10 cellular contexts compared by ENCODE assay signal in genomic region chr9:120886490-120886967, GRCh38. TPM values are rescaled to one million over a fixed set of nuclear protein-coding genes. Genes with fewer than 3 reads are reported as not detected.
DNase-seq lines count a peak whose midpoint lies in the region; ATAC-seq, FAIRE-seq and TF ChIP-seq lines count a peak whose summit lies in the region.
"Had no signal": no experiment of that assay in that cellular context is flagged by ENCODE, and none has a peak within 500 bp of the region (broad histone marks: within the 10 kb centered on the region; RNA-seq: fewer than 3 reads in every experiment).

No MANE protein-coding gene starts in this region.

- no peaks in the 10 kb centered on the region for H3K9me3 Mint-ChIP-seq in activated T-helper 2 cell treated with anti-CD3 and anti-CD28 coated beads, Interferon-gamma antibody, Interleukin-2, Interleukin-4, amounts not matched to agents 10 μg/mL and 5 μg/mL and 100 μg/mL, durations not matched to agents 14 hours and 24 hours and 36 hours
- H3K9me3 Mint-ChIP-seq in CD8-positive, alpha-beta memory T cell = no peaks in the 10 kb centered on the region

- no peaks in the 10 kb centered on the region for H3K36me3 ChIP-seq in CD8-positive, alpha-beta memory T cell (ENCODE audit: insufficient read depth, low read length)

- no peak for TF ChIP-seq POLR2A in H54 (IDR thresholded peaks at IDR 0.05; ENCODE audit: low read depth, low read length)

- H3K4me3 ChIP-seq in CD8-positive, alpha-beta memory T cell (ENCODE audit: low read length) = no peak overlapping the region

- POLR2A ChIA-PET in CD8-positive, alpha-beta memory T cell (lab: Charles Lee) = interaction anchor here (0.7 to 1.4 kb wide), 4 partner anchors 9 to 45 kb away, joined by 3 to 4 read pairs (median 3); partner anchors contain the start of gene PHF19

- H3K4me1 ChIP-seq in CD8-positive, alpha-beta memory T cell (ENCODE audit: insufficient read depth, low read length) = peaks cover 66% of the 10 kb centered on the region

- no peaks in the 10 kb centered on the region for H3K27me3 ChIP-seq in CD8-positive, alpha-beta memory T cell (ENCODE audit: insufficient read depth, low read length, poor library complexity, severe bottlenecking)

- H3K27ac ChIP-seq in CD8-positive, alpha-beta memory T cell (ENCODE audit: low read depth, low read length) = no peak overlapping the region

- DNase-seq in AG08395 (ENCODE audit: low spot score) (peak; percentile 89), H54 (ENCODE audit: insufficient read length, low spot score) (peak; percentile 96), iris pigment epithelial cell (ENCODE audit: low read depth) (peak; percentile 23), NCI-H1048 (lab: John Stamatoyannopoulos, UW) (no peak), GM20000 (ENCODE audit: low spot score) (no peak)
- DNase-seq in activated T-helper 2 cell treated with anti-CD3 and anti-CD28 coated beads, Interferon-gamma antibody, Interleukin-2, Interleukin-4, amounts not matched to agents 10 μg/mL and 5 μg/mL and 100 μg/mL, durations not matched to agents 14 hours and 24 hours and 36 hours (ENCODE audit: low spot score) = no peak
- no peak for DNase-seq in CD8-positive, alpha-beta memory T cell
- DNase-seq: kidney, NCI-H1092 treated with DMSO at 0.1 percent for 48 hours had no signal

- ATAC-seq in HG02840 (IDR thresholded peaks at IDR 0.05; ENCODE audit: low FRiP score, unreplicated experiment) = no peak

- H3K27ac Mint-ChIP-seq in activated T-helper 2 cell treated with anti-CD3 and anti-CD28 coated beads, Interferon-gamma antibody, Interleukin-2, Interleukin-4, amounts not matched to agents 10 μg/mL and 5 μg/mL and 100 μg/mL, durations not matched to agents 14 hours and 24 hours and 36 hours = peak overlapping the region; percentile 72
- H3K27ac Mint-ChIP-seq in CD8-positive, alpha-beta memory T cell = peak overlapping the region in 2 of 8 donors; percentile 71 to 88

- H3K4me1 Mint-ChIP-seq in activated T-helper 2 cell treated with anti-CD3 and anti-CD28 coated beads, Interferon-gamma antibody, Interleukin-2, Interleukin-4, amounts not matched to agents 10 μg/mL and 5 μg/mL and 100 μg/mL, durations not matched to agents 14 hours and 24 hours and 36 hours (ENCODE audit: low read depth) = peaks cover 67% of the 10 kb centered on the region
- H3K4me1 Mint-ChIP-seq in CD8-positive, alpha-beta memory T cell = peaks cover 48 to 69% (median 60%) of the 10 kb centered on the region in 3 donors

- no peaks in the 10 kb centered on the region for H3K27me3 Mint-ChIP-seq in activated T-helper 2 cell treated with anti-CD3 and anti-CD28 coated beads, Interferon-gamma antibody, Interleukin-2, Interleukin-4, amounts not matched to agents 10 μg/mL and 5 μg/mL and 100 μg/mL, durations not matched to agents 14 hours and 24 hours and 36 hours (ENCODE audit: low read depth)
- H3K27me3 Mint-ChIP-seq in CD8-positive, alpha-beta memory T cell = no peaks in the 10 kb centered on the region

- FAIRE-seq in H54 (lab: Jason Lieb, UNC) = peak; percentile 99
- FAIRE-seq: kidney had no signal

- no peak for TF ChIP-seq CTCF in GM20000 (IDR thresholded peaks at IDR 0.05; ENCODE audit: extremely low read depth, missing control alignments)

- H3K9me3 ChIP-seq in CD8-positive, alpha-beta memory T cell (ENCODE audit: low read length) = no peaks in the 10 kb centered on the region

- intact Hi-C loops in activated T-helper 2 cell treated with anti-CD3 and anti-CD28 coated beads, Interferon-gamma antibody, Interleukin-2, Interleukin-4, amounts not matched to agents 10 μg/mL and 5 μg/mL and 100 μg/mL, durations not matched to agents 14 hours and 24 hours and 36 hours (cut with micrococcal nuclease) = no loop called here

- H3K4me3 Mint-ChIP-seq in activated T-helper 2 cell treated with anti-CD3 and anti-CD28 coated beads, Interferon-gamma antibody, Interleukin-2, Interleukin-4, amounts not matched to agents 10 μg/mL and 5 μg/mL and 100 μg/mL, durations not matched to agents 14 hours and 24 hours and 36 hours (ENCODE audit: low read depth) = no peak overlapping the region
- no peak overlapping the region for H3K4me3 Mint-ChIP-seq in CD8-positive, alpha-beta memory T cell

- peaks cover 53% of the 10 kb centered on the region for H3K36me3 Mint-ChIP-seq in activated T-helper 2 cell treated with anti-CD3 and anti-CD28 coated beads, Interferon-gamma antibody, Interleukin-2, Interleukin-4, amounts not matched to agents 10 μg/mL and 5 μg/mL and 100 μg/mL, durations not matched to agents 14 hours and 24 hours and 36 hours (ENCODE audit: low read depth)
- peaks cover 0 to 4% (median 0%) of the 10 kb centered on the region in 3 donors for H3K36me3 Mint-ChIP-seq in CD8-positive, alpha-beta memory T cell

- CTCF ChIA-PET in CD8-positive, alpha-beta memory T cell (lab: Charles Lee) = interaction anchor here (1.1 to 2.6 kb wide), 5 partner anchors 9 to 50 kb away, joined by 3 to 9 read pairs (median 7); no protein-coding TSS in a partner anchor

RNA-seq across cellular contexts. Expression of gene PHF19, which starts 9.5 kb away (rescaled TPM):
- total RNA-seq in activated T-helper 2 cell treated with anti-CD3 and anti-CD28 coated beads, Interferon-gamma antibody, Interleukin-2, Interleukin-4, amounts not matched to agents 10 μg/mL and 5 μg/mL and 100 μg/mL, durations not matched to agents 14 hours and 24 hours and 36 hours = 167 and 170 TPM in 2 replicates
- total RNA-seq in CD8-positive, alpha-beta memory T cell = 100 to 1,000 TPM; 206 to 214 TPM
- polyA plus RNA-seq in CD8-positive, alpha-beta memory T cell = 8.3 TPM

RNA-seq across cellular contexts. Expression of gene TRAF1, which starts 40.1 kb away (rescaled TPM):
- 164 TPM in 2 replicates for total RNA-seq in activated T-helper 2 cell treated with anti-CD3 and anti-CD28 coated beads, Interferon-gamma antibody, Interleukin-2, Interleukin-4, amounts not matched to agents 10 μg/mL and 5 μg/mL and 100 μg/mL, durations not matched to agents 14 hours and 24 hours and 36 hours
- 100 to 1,000 TPM; 316 to 322 TPM for total RNA-seq in CD8-positive, alpha-beta memory T cell
- 12.1 TPM for polyA plus RNA-seq in CD8-positive, alpha-beta memory T cell

RNA-seq across cellular contexts. Expression of gene PSMD5, which starts 43.8 kb away (rescaled TPM):
- 61.8 and 67.9 TPM in 2 replicates for total RNA-seq in activated T-helper 2 cell treated with anti-CD3 and anti-CD28 coated beads, Interferon-gamma antibody, Interleukin-2, Interleukin-4, amounts not matched to agents 10 μg/mL and 5 μg/mL and 100 μg/mL, durations not matched to agents 14 hours and 24 hours and 36 hours
- total RNA-seq in CD8-positive, alpha-beta memory T cell = 10 to 100 TPM; 60.9 to 63.7 TPM
- polyA plus RNA-seq in CD8-positive, alpha-beta memory T cell = 21.1 TPM

Comparison
In these comparisons a context has a peak if more than half of its experiments do, and no peak if none do; other contexts are left out.
1. DNase-seq: peak in AG08395 (single experiment), H54 (single experiment) and iris pigment epithelial cell (single experiment); none in activated T-helper 2 cell treated with anti-CD3 and anti-CD28 coated beads, Interferon-gamma antibody, Interleukin-2, Interleukin-4, amounts not matched to agents 10 μg/mL and 5 μg/mL and 100 μg/mL, durations not matched to agents 14 hours and 24 hours and 36 hours (single experiment), NCI-H1048 (single experiment), CD8-positive, alpha-beta memory T cell (0 of 5) and GM20000 (single experiment).